7 cellular contexts compared by ENCODE assay signal in genomic region chr4:174105202-174105601, GRCh38.
"Had no signal": no experiment of that assay in that cellular context is flagged by ENCODE, and none has a peak within 500 bp of the region (broad histone marks: within the 10 kb centered on the region; RNA-seq: fewer than 3 reads in every experiment).

No MANE protein-coding gene starts in this region.

- H3K4me2 ChIP-seq: GM23338 had no signal

- DNase-seq: H9, HCEC 1CT, IMR-90 had no signal

- H3K4me3 ChIP-seq: GM23338 had no signal

- ATAC-seq: GM23338 had no signal

- FAIRE-seq: H1, H54, HTR-8/SVneo had no signal

- H2AFZ ChIP-seq: GM23338 had no signal
